In genomic region chr2:121284424-121285076, GRCh38 we compare ENCODE assay signal across 7 cellular contexts. TPM values are rescaled to one million over a fixed set of nuclear protein-coding genes. Genes with fewer than 3 reads are reported as not detected.
DNase-seq lines count a peak whose midpoint lies in the region; ATAC-seq, FAIRE-seq and TF ChIP-seq lines count a peak whose summit lies in the region.

No MANE protein-coding gene starts in this region.

- H3K79me1 ChIP-seq in H1 (ENCODE audit: low read depth, low read length): no peaks in the 10 kb centered on the region

- no peak overlapping the region for H2BK20ac ChIP-seq in H1 (ENCODE audit: low read length)

- peak overlapping the region; percentile 46; the same call in 1 of the 2 replicates for H3K9ac ChIP-seq in KMS-11
- H3K9ac ChIP-seq in H1 (replicated peaks in 1 of 4; ENCODE audit: extremely low read depth in 1 of 4, low read depth in 3 of 4, low read length in 3 of 4): peak overlapping the region in 1 of 4 experiments; percentile 29; a peak in 1 of 7 replicates
- H3K9ac ChIP-seq in neural progenitor cell: no peak overlapping the region

- H3K27me3 Mint-ChIP-seq in neural progenitor cell (ENCODE audit: insufficient read depth, low read depth): peaks cover 54% of the 10 kb centered on the region

- CTCF ChIA-PET in H1 (lab: Charles Lee; ENCODE audit: partially characterized antibody): interaction anchor here (1.6 to 5.1 kb wide), 2 partner anchors 13 kb away, joined by 5 to 34 read pairs; no protein-coding TSS in a partner anchor

- no peaks in the 10 kb centered on the region for H3K36me3 Mint-ChIP-seq in neural progenitor cell

- H3K27me3 ChIP-seq in KMS-11 (ENCODE audit: insufficient read depth, low read depth): no peaks in the 10 kb centered on the region
- H3K27me3 ChIP-seq in H1 (replicated peaks in 1 of 4; ENCODE audit: control insufficient read depth in 3 of 4, extremely low read depth in 1 of 4, insufficient read depth in 3 of 4, low read length in 3 of 4): peaks cover 7 to 37% (median 30%) of the 10 kb centered on the region in 4 experiments
- H3K27me3 ChIP-seq in neural progenitor cell: peaks cover 65% of the 10 kb centered on the region

- no peak overlapping the region for H4K91ac ChIP-seq in H1 (replicated peaks; ENCODE audit: insufficient read length, low read length)

- H2BK15ac ChIP-seq in H1 (ENCODE audit: low read length): no peak overlapping the region

- peaks cover 3% of the 10 kb centered on the region for H3K9me3 Mint-ChIP-seq in neural progenitor cell

- no peak overlapping the region for H3K14ac ChIP-seq in H1 (ENCODE audit: insufficient read length)

- TF ChIP-seq POLR2A in H1 (IDR thresholded peaks at IDR 0.05; ENCODE audit: control extremely low read depth in 1 of 2, low read depth in 2 of 2, low read length in 2 of 2): no peak

- POLR2A ChIA-PET in H1 (lab: Charles Lee; ENCODE audit: partially characterized antibody): no interaction called here

- H3K4ac ChIP-seq in H1 (replicated peaks; ENCODE audit: insufficient read length, low read depth, low read length): no peak overlapping the region

- ATAC-seq in GM19372 (IDR thresholded peaks at IDR 0.05; ENCODE audit: low read depth, unreplicated experiment) (peak; percentile 12), HG03469 (IDR thresholded peaks at IDR 0.05; ENCODE audit: unreplicated experiment) (no peak), HG03045 (IDR thresholded peaks at IDR 0.05; ENCODE audit: unreplicated experiment) (no peak)
- no peak for ATAC-seq in activated CD4-positive, CD25-positive, alpha-beta regulatory T cell treated with anti-CD3 and anti-CD28 coated beads, Interleukin-2, amount 50 U/mL, for 24 hours

- H2BK120ac ChIP-seq in H1 (replicated peaks; ENCODE audit: low read depth, low read length): no peak overlapping the region

- H3K79me2 ChIP-seq in KMS-11 (ENCODE audit: insufficient read depth, low read depth): no peaks in the 10 kb centered on the region
- no peaks in the 10 kb centered on the region for H3K79me2 ChIP-seq in H1 (ENCODE audit: control insufficient read depth in 1 of 2, insufficient read depth in 2 of 2, low read length in 2 of 2)
- H3K79me2 ChIP-seq in neural progenitor cell (ENCODE audit: low read depth): no peaks in the 10 kb centered on the region

- H2BK5ac ChIP-seq in H1 (ENCODE audit: low read depth, low read length): no peak overlapping the region

- DNase-seq in H1 (ENCODE audit: low read depth in 1 of 2, low spot score in 2 of 2): peak in 1 of 2 experiments; percentile 79
- peak; percentile 36 for DNase-seq in neural progenitor cell (ENCODE audit: low spot score)

- peaks cover 11% of the 10 kb centered on the region; the same call in 1 of the 2 replicates for H3K23me2 ChIP-seq in H1 (ENCODE audit: low read depth, low read length)

- no peak overlapping the region for H3K56ac ChIP-seq in H1 (replicated peaks; ENCODE audit: insufficient read length, low read depth, low read length)

- no peak for TF ChIP-seq RAD21 in H1 (IDR thresholded peaks at IDR 0.05 in 1 of 2, conservative IDR thresholded peaks at IDR 0.05 in 1 of 2; ENCODE audit: low read depth in 2 of 2, low read length in 2 of 2)

- H4K8ac ChIP-seq in H1 (ENCODE audit: extremely low read depth, insufficient read depth, low read length): peak overlapping the region; percentile 41; the same call in 1 of the 2 replicates

- H3K36me3 ChIP-seq in KMS-11 (ENCODE audit: insufficient read depth): no peaks in the 10 kb centered on the region
- no peaks in the 10 kb centered on the region for H3K36me3 ChIP-seq in H1 (ENCODE audit: control insufficient read depth in 2 of 4, insufficient read depth in 4 of 4, low read length in 3 of 4)
- no peaks in the 10 kb centered on the region for H3K36me3 ChIP-seq in neural progenitor cell

- no peak overlapping the region for H3K27ac Mint-ChIP-seq in neural progenitor cell

- H3K4me1 ChIP-seq in KMS-11 (ENCODE audit: low read depth, poor library complexity, severe bottlenecking): no peaks in the 10 kb centered on the region
- H3K4me1 ChIP-seq in H1 (replicated peaks in 1 of 4; ENCODE audit: control insufficient read depth in 3 of 4, insufficient read depth in 4 of 4, low read length in 3 of 4): peaks cover 0 to 3% (median 0%) of the 10 kb centered on the region in 4 experiments; a peak in 1 of 7 replicates
- H3K4me1 ChIP-seq in neural progenitor cell: no peaks in the 10 kb centered on the region

- H3K4me1 Mint-ChIP-seq in neural progenitor cell: peaks cover 11% of the 10 kb centered on the region

- no peak overlapping the region for H4K5ac ChIP-seq in H1 (ENCODE audit: insufficient read length, low read depth, low read length)

- H3K23ac ChIP-seq in H1 (ENCODE audit: insufficient read length): no peak overlapping the region

- H3K9me3 ChIP-seq in H1 (ENCODE audit: insufficient read depth in 2 of 2, low read depth in 1 of 2, low read length in 1 of 2) (no peaks in the 10 kb centered on the region), neural progenitor cell (ENCODE audit: low read depth) (no peaks in the 10 kb centered on the region)

- H3K18ac ChIP-seq in H1 (ENCODE audit: extremely low read depth, low read length): no peak overlapping the region

- WGBS in H1 (ENCODE audit: extremely low coverage in 1 of 2, insufficient coverage in 1 of 2, insufficient read length in 1 of 2, insufficient replicate concordance in 2 of 2, low coverage in 1 of 2, low lambda C conversion rate in 2 of 2, missing lambda C conversion rate in 1 of 2), 2 experiments: 1% methylated on average over 32 of the region's 68 CpGs; no CpG with 5 or more reads in 1 of the 2 experiments

- H2AK5ac ChIP-seq in H1 (ENCODE audit: low read depth, low read length): no peak overlapping the region

- no peak for TF ChIP-seq EP300 in H1 (IDR thresholded peaks at IDR 0.05; ENCODE audit: borderline replicate concordance in 1 of 2, low read depth in 2 of 2, low read length in 2 of 2)

- H3K4me3 Mint-ChIP-seq in neural progenitor cell: peak overlapping the region; percentile 82

- H3K27ac ChIP-seq in KMS-11 (no peak overlapping the region), H1 (ENCODE audit: low read depth, low read length) (no peak overlapping the region), neural progenitor cell (no peak overlapping the region)

- TF ChIP-seq CTCF in KMS-11 (conservative IDR thresholded peaks at IDR 0.05; ENCODE audit: low read depth, low read length): no peak
- no peak for TF ChIP-seq CTCF in H1 (IDR thresholded peaks at IDR 0.05; ENCODE audit: control extremely low read depth in 1 of 3, insufficient read depth in 1 of 3, low read depth in 1 of 3, low read length in 3 of 3)
- no peak for TF ChIP-seq CTCF in neural progenitor cell (IDR thresholded peaks at IDR 0.05)

- peak overlapping the region; percentile 39; the same call in 1 of the 2 replicates for H3K4me2 ChIP-seq in KMS-11
- H3K4me2 ChIP-seq in H1 (ENCODE audit: insufficient read depth in 1 of 2, low read depth in 2 of 2, low read length in 2 of 2): peak overlapping the region; percentile 61 to 87
- H3K4me2 ChIP-seq in neural progenitor cell: peak overlapping the region; percentile 99

- H3K4me3 ChIP-seq in KMS-11 (IDR thresholded peaks at IDR 0.05; ENCODE audit: insufficient read depth, low read depth, low read length): peak overlapping the region; percentile 34
- H3K4me3 ChIP-seq in H1 (ENCODE audit: extremely low read depth in 1 of 4, insufficient read depth in 2 of 4, low read depth in 3 of 4, low read length in 4 of 4): peak overlapping the region; percentile 48 to 82 (median 48)
- peak overlapping the region; percentile 70 for H3K4me3 ChIP-seq in neural progenitor cell

- H2AFZ ChIP-seq in KMS-11 (ENCODE audit: low read depth): peak overlapping the region; percentile 91
- peak overlapping the region; percentile 26; the same call in 1 of the 2 replicates for H2AFZ ChIP-seq in H1 (ENCODE audit: low read length)
- H2AFZ ChIP-seq in neural progenitor cell (replicated peaks): peak overlapping the region; percentile 99

- H2BK12ac ChIP-seq in H1 (ENCODE audit: low read depth, low read length): no peak overlapping the region

- H4K20me1 ChIP-seq in KMS-11 (ENCODE audit: insufficient read depth): no peaks in the 10 kb centered on the region
- H4K20me1 ChIP-seq in H1 (replicated peaks in 1 of 2; ENCODE audit: control insufficient read depth in 1 of 2, insufficient read depth in 2 of 2, low read length in 2 of 2): peaks cover 0 to 2% of the 10 kb centered on the region in 2 experiments
- H4K20me1 ChIP-seq in neural progenitor cell (ENCODE audit: low read depth): no peaks in the 10 kb centered on the region

- H3F3A ChIP-seq in neural progenitor cell (ENCODE audit: low read depth): no peaks in the 10 kb centered on the region

- FAIRE-seq in H1 (lab: Jason Lieb, UNC): no peak

TF ChIP-seq in H1, 55 proteins besides CTCF, POLR2A, EP300 and RAD21:
- TF ChIP-seq PHF8 (conservative IDR thresholded peaks at IDR 0.05; ENCODE audit: low read depth, low read length): 0 out of 2 replicates have a peak, but pooled peaks have one; percentile 37
- no peak for TF ChIP-seq GABPA (IDR thresholded peaks at IDR 0.05; ENCODE audit: borderline replicate concordance, insufficient read depth, low read length)
- TF ChIP-seq KDM4A (IDR thresholded peaks at IDR 0.05; ENCODE audit: low read depth, low read length, severe bottlenecking): peak; percentile 88
- peak; percentile 55; the same call in 1 of the 2 replicates for TF ChIP-seq E2F6 (IDR thresholded peaks at IDR 0.05)
- TF ChIP-seq MAX (IDR thresholded peaks at IDR 0.05): peak; percentile 35; the same call in 1 of the 2 replicates
- peak; percentile 63 for TF ChIP-seq SUZ12 (IDR thresholded peaks at IDR 0.05; ENCODE audit: low read length)
- TF ChIP-seq CBX5 (IDR thresholded peaks at IDR 0.05; ENCODE audit: low read depth, low read length): no peak

RNA-seq across cellular contexts. Expression of gene TFCP2L1, which starts 0.5 kb away (rescaled TPM):
- total RNA-seq in H1 (2021; fragmentation: NEBNext Ultra II Directional; extraction: Animal tissue kit (Norgen Biotek cat#: 25700)): 3.2 and 3.8 TPM in 2 replicates
- 1.5 and 4.0 TPM in 2 replicates for polyA plus RNA-seq in H1 (2011; rRNA removed)
- 2.2 TPM for polyA plus RNA-seq in H1 (2011; cell fraction: cytosol; rRNA removed)
- 3.4 TPM for polyA plus RNA-seq in H1 (2011; cell fraction: nucleus; rRNA removed)
- polyA plus RNA-seq in H1 (2012, experiment 1 of 2): 0.93 to 1.4 TPM (median 1.0 TPM) in 4 replicates
- 0.24 TPM for polyA plus RNA-seq in H1 (2012, experiment 2 of 2)
- 1.6 TPM for polyA plus RNA-seq in H1 (2013, experiment 1 of 2)
- 1.5 TPM for polyA plus RNA-seq in H1 (2013, experiment 2 of 2)
- polyA minus RNA-seq in H1 (2011; rRNA and poly(A)+ RNA removed): 2.9 and 7.2 TPM in 2 replicates
- 1.7 TPM for polyA minus RNA-seq in H1 (2011; cell fraction: cytosol; rRNA and poly(A)+ RNA removed)
- 1.00 TPM for polyA minus RNA-seq in H1 (2011; cell fraction: nucleus; rRNA and poly(A)+ RNA removed)
- 0.04 and 0.06 TPM in 2 replicates for total RNA-seq in neural progenitor cell (ENCODE audit: low replicate concordance)

Comparison
In these comparisons a context has a peak if more than half of its experiments do, and no peak if none do; other contexts are left out.
1. H2AFZ ChIP-seq: peak in every context shown above with its lines; median percentile 99 in neural progenitor cell; 91 in KMS-11; 26 in H1.
2. H3K4me2 ChIP-seq: peak in every context shown above with its lines; median percentile 99 in neural progenitor cell; 74 in H1; 39 in KMS-11.